Comparison of ENCODE assay signal across 1 cellular context in the genomic region with DNA sequence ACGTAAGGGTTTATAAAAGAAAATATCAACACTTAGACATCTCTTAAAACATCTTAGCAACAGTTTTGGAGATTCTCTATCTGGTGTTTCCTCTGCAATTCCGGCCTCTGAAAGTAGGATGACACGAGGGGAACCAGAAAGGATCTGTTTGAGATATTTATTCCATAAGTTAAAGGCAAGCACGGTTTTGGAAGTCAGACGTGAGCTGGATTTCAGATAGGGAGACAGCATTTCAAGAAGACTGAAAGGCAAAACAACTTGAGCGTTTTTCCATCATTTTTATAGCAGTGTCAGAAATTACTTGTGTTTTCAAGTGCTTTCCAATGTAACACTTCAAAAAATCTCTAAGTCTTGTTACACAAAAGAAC.
TF ChIP-seq lines count a peak whose summit lies in the region.

No MANE protein-coding gene starts in this region.

TF ChIP-seq in K562, 482 proteins besides CTCF, POLR2A, EP300 and RAD21 (continued from another document and continues in another):
- no peak for TF ChIP-seq HDAC3 (IDR thresholded peaks at IDR 0.05; ENCODE audit: borderline replicate concordance, partially characterized antibody)
- TF ChIP-seq SP1 (CRISPR knock-in tag; IDR thresholded peaks at IDR 0.05): no peak
- no peak for TF ChIP-seq NUFIP1 (IDR thresholded peaks at IDR 0.05; ENCODE audit: partially characterized antibody)
- TF ChIP-seq PTBP1 (IDR thresholded peaks at IDR 0.05; ENCODE audit: low read depth, low read length): no peak
- peak; percentile 3; the same call in 1 of the 2 replicates for TF ChIP-seq MYC (IDR thresholded peaks at IDR 0.05; ENCODE audit: low read depth, low read length)
- TF ChIP-seq MYC (CRISPR knock-in tag; IDR thresholded peaks at IDR 0.05; ENCODE audit: borderline replicate concordance, low read depth): no peak
- no peak for TF ChIP-seq ZNF23 (CRISPR knock-in tag; IDR thresholded peaks at IDR 0.05)
- TF ChIP-seq SRSF1 (IDR thresholded peaks at IDR 0.05; ENCODE audit: low read depth, low read length): no peak
- TF ChIP-seq, protein P1, sequence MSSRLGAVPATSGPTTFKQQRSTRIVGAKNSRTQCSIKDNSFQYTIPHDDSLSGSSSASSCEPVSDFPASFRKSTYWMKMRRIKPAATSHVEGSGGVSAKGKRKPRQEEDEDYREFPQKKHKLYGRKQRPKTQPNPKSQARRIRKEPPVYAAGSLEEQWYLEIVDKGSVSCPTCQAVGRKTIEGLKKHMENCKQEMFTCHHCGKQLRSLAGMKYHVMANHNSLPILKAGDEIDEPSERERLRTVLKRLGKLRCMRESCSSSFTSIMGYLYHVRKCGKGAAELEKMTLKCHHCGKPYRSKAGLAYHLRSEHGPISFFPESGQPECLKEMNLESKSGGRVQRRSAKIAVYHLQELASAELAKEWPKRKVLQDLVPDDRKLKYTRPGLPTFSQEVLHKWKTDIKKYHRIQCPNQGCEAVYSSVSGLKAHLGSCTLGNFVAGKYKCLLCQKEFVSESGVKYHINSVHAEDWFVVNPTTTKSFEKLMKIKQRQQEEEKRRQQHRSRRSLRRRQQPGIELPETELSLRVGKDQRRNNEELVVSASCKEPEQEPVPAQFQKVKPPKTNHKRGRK (tag; IDR thresholded peaks at IDR 0.05): peak; percentile 70
- TF ChIP-seq JUNB (CRISPR knock-in tag; conservative IDR thresholded peaks at IDR 0.05): no peak
- TF ChIP-seq CREBBP (IDR thresholded peaks at IDR 0.05; ENCODE audit: low read depth, low read length): no peak
- TF ChIP-seq ZZZ3 (IDR thresholded peaks at IDR 0.05): no peak
- TF ChIP-seq ZNF174 (CRISPR knock-in tag; IDR thresholded peaks at IDR 0.05): no peak
- peak; percentile 10 for TF ChIP-seq SMARCB1 (IDR thresholded peaks at IDR 0.05; ENCODE audit: insufficient read length, low read depth)
- no peak for TF ChIP-seq FOS (IDR thresholded peaks at IDR 0.05; ENCODE audit: extremely low read depth, insufficient read length)
- TF ChIP-seq ARHGAP35 (IDR thresholded peaks at IDR 0.05; ENCODE audit: partially characterized antibody): no peak
- no peak for TF ChIP-seq PRPF4 (IDR thresholded peaks at IDR 0.05; ENCODE audit: insufficient read depth, low read depth, low read length, poor library complexity, severe bottlenecking)
- TF ChIP-seq DMBX1 (CRISPR knock-in tag; IDR thresholded peaks at IDR 0.05; ENCODE audit: borderline replicate concordance): no peak
- TF ChIP-seq, protein P2, sequence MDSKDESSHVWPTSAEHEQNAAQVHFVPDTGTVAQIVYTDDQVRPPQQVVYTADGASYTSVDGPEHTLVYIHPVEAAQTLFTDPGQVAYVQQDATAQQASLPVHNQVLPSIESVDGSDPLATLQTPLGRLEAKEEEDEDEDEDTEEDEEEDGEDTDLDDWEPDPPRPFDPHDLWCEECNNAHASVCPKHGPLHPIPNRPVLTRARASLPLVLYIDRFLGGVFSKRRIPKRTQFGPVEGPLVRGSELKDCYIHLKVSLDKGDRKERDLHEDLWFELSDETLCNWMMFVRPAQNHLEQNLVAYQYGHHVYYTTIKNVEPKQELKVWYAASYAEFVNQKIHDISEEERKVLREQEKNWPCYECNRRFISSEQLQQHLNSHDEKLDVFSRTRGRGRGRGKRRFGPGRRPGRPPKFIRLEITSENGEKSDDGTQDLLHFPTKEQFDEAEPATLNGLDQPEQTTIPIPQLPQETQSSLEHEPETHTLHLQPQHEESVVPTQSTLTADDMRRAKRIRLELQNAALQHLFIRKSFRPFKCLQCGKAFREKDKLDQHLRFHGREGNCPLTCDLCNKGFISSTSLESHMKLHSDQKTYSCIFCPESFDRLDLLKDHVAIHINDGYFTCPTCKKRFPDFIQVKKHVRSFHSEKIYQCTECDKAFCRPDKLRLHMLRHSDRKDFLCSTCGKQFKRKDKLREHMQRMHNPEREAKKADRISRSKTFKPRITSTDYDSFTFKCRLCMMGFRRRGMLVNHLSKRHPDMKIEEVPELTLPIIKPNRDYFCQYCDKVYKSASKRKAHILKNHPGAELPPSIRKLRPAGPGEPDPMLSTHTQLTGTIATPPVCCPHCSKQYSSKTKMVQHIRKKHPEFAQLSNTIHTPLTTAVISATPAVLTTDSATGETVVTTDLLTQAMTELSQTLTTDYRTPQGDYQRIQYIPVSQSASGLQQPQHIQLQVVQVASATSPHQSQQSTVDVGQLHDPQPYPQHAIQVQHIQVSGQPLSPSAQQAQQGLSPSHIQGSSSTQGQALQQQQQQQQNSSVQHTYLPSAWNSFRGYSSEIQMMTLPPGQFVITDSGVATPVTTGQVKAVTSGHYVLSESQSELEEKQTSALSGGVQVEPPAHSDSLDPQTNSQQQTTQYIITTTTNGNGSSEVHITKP (IDR thresholded peaks at IDR 0.05; ENCODE audit: partially characterized antibody): no peak
- TF ChIP-seq, protein P3, sequence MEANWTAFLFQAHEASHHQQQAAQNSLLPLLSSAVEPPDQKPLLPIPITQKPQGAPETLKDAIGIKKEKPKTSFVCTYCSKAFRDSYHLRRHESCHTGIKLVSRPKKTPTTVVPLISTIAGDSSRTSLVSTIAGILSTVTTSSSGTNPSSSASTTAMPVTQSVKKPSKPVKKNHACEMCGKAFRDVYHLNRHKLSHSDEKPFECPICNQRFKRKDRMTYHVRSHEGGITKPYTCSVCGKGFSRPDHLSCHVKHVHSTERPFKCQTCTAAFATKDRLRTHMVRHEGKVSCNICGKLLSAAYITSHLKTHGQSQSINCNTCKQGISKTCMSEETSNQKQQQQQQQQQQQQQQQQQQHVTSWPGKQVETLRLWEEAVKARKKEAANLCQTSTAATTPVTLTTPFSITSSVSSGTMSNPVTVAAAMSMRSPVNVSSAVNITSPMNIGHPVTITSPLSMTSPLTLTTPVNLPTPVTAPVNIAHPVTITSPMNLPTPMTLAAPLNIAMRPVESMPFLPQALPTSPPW (CRISPR knock-in tag; IDR thresholded peaks at IDR 0.05): no peak
- no peak for TF ChIP-seq HSF4 (CRISPR knock-in tag; IDR thresholded peaks at IDR 0.05; ENCODE audit: borderline replicate concordance)
- TF ChIP-seq, protein P4, sequence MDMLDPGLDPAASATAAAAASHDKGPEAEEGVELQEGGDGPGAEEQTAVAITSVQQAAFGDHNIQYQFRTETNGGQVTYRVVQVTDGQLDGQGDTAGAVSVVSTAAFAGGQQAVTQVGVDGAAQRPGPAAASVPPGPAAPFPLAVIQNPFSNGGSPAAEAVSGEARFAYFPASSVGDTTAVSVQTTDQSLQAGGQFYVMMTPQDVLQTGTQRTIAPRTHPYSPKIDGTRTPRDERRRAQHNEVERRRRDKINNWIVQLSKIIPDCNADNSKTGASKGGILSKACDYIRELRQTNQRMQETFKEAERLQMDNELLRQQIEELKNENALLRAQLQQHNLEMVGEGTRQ (CRISPR knock-in tag; IDR thresholded peaks at IDR 0.05): no peak
- no peak for TF ChIP-seq YBX1 (IDR thresholded peaks at IDR 0.05)
- TF ChIP-seq, protein P5, sequence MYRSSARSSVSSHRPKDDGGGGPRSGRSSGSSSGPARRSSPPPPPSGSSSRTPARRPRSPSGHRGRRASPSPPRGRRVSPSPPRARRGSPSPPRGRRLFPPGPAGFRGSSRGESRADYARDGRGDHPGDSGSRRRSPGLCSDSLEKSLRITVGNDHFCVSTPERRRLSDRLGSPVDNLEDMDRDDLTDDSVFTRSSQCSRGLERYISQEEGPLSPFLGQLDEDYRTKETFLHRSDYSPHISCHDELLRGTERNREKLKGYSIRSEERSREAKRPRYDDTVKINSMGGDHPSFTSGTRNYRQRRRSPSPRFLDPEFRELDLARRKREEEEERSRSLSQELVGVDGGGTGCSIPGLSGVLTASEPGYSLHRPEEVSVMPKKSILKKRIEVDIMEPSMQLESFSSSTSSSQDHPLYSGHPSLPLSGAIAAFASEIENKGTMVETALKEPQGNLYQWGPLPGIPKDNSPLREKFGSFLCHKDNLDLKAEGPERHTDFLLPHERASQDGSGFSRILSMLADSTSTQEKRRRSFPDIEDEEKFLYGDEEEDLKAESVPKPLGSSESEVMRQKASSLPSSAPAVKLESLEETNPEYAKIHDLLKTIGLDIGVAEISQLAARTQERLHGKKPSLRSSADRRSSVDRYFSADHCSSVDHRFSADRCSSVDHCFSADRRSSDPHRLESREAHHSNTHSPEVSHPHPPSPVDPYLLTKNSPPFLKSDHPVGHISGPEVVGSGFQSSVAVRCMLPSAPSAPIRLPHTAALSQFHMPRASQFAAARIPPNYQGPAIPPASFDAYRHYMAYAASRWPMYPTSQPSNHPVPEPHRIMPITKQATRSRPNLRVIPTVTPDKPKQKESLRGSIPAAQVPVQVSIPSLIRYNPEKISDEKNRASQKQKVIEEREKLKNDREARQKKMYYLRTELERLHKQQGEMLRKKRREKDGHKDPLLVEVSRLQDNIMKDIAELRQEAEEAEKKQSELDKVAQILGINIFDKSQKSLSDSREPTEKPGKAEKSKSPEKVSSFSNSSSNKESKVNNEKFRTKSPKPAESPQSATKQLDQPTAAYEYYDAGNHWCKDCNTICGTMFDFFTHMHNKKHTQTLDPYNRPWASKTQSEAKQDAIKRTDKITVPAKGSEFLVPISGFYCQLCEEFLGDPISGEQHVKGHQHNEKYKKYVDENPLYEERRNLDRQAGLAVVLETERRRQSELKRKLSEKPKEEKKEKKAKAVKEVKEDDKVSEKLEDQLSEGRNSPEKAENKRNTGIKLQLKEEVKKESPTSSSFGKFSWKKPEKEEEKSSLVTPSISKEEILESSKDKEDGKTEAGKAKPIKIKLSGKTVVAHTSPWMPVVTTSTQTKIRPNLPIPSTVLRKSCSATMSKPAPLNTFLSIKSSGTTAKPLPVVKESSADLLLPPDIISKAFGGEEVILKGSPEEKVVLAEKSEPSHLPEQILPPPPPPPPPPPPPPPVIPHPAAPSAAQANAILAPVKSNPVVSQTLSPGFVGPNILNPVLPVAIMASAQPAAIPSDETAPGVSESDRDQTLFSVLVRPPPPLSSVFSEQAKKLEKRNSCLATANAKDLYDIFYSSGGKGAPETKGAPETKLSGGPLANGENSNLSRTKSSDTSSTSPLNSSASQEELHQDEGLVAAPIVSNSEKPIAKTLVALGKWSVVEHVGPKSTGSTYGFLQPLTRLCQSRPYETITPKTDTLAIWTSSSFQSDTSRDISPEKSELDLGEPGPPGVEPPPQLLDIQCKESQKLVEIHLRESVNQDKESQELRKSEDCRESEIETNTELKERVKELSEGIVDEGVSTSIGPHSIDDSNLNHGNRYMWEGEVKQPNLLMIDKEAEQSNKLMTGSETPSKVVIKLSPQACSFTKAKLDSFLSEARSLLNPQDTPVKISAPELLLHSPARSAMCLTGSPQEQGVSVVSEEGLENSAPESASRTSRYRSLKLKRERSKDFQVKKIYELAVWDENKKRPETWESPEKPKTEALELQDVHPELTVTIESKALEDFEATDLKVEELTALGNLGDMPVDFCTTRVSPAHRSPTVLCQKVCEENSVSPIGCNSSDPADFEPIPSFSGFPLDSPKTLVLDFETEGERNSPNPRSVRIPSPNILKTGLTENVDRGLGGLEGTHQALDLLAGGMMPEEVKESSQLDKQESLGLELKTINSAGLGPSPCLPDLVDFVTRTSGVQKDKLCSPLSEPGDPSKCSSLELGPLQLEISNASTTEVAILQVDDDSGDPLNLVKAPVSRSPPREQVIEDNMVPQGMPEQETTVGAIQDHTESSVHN (IDR thresholded peaks at IDR 0.05; ENCODE audit: borderline replicate concordance in 1 of 2, low read depth in 1 of 2): no peak
- peak; percentile 21 for TF ChIP-seq RBM39 (optimal IDR thresholded peaks at IDR 0.05; ENCODE audit: low read depth, low read length)
- TF ChIP-seq ZNF764 (CRISPR knock-in tag; IDR thresholded peaks at IDR 0.05; ENCODE audit: low read depth): no peak
- TF ChIP-seq PHB (CRISPR knock-in tag; IDR thresholded peaks at IDR 0.05): no peak
- TF ChIP-seq ZFP1 (CRISPR knock-in tag; IDR thresholded peaks at IDR 0.05): no peak
- TF ChIP-seq MAFG (tag; conservative IDR thresholded peaks at IDR 0.05): no peak
- no peak for TF ChIP-seq XRCC3 (IDR thresholded peaks at IDR 0.05)
- TF ChIP-seq, protein P6, sequence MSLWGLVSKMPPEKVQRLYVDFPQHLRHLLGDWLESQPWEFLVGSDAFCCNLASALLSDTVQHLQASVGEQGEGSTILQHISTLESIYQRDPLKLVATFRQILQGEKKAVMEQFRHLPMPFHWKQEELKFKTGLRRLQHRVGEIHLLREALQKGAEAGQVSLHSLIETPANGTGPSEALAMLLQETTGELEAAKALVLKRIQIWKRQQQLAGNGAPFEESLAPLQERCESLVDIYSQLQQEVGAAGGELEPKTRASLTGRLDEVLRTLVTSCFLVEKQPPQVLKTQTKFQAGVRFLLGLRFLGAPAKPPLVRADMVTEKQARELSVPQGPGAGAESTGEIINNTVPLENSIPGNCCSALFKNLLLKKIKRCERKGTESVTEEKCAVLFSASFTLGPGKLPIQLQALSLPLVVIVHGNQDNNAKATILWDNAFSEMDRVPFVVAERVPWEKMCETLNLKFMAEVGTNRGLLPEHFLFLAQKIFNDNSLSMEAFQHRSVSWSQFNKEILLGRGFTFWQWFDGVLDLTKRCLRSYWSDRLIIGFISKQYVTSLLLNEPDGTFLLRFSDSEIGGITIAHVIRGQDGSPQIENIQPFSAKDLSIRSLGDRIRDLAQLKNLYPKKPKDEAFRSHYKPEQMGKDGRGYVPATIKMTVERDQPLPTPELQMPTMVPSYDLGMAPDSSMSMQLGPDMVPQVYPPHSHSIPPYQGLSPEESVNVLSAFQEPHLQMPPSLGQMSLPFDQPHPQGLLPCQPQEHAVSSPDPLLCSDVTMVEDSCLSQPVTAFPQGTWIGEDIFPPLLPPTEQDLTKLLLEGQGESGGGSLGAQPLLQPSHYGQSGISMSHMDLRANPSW (CRISPR knock-in tag; IDR thresholded peaks at IDR 0.05): no peak
- TF ChIP-seq ZNF121 (CRISPR knock-in tag; conservative IDR thresholded peaks at IDR 0.05): no peak
- TF ChIP-seq, protein P7, sequence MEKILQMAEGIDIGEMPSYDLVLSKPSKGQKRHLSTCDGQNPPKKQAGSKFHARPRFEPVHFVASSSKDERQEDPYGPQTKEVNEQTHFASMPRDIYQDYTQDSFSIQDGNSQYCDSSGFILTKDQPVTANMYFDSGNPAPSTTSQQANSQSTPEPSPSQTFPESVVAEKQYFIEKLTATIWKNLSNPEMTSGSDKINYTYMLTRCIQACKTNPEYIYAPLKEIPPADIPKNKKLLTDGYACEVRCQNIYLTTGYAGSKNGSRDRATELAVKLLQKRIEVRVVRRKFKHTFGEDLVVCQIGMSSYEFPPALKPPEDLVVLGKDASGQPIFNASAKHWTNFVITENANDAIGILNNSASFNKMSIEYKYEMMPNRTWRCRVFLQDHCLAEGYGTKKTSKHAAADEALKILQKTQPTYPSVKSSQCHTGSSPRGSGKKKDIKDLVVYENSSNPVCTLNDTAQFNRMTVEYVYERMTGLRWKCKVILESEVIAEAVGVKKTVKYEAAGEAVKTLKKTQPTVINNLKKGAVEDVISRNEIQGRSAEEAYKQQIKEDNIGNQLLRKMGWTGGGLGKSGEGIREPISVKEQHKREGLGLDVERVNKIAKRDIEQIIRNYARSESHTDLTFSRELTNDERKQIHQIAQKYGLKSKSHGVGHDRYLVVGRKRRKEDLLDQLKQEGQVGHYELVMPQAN (IDR thresholded peaks at IDR 0.05; ENCODE audit: borderline replicate concordance): 0 out of 2 replicates have a peak, but pooled peaks have one; percentile 18
- TF ChIP-seq ZNF217 (CRISPR knock-in tag; IDR thresholded peaks at IDR 0.05): no peak
- TF ChIP-seq, protein P8, sequence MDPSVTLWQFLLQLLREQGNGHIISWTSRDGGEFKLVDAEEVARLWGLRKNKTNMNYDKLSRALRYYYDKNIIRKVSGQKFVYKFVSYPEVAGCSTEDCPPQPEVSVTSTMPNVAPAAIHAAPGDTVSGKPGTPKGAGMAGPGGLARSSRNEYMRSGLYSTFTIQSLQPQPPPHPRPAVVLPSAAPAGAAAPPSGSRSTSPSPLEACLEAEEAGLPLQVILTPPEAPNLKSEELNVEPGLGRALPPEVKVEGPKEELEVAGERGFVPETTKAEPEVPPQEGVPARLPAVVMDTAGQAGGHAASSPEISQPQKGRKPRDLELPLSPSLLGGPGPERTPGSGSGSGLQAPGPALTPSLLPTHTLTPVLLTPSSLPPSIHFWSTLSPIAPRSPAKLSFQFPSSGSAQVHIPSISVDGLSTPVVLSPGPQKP (CRISPR knock-in tag; IDR thresholded peaks at IDR 0.05): no peak
